In genomic region chr9:16309350-16310271, GRCh38 we compare ENCODE assay signal across 1 cellular context.
TF ChIP-seq lines count a peak whose summit lies in the region.

No MANE protein-coding gene starts in this region.

TF ChIP-seq in HepG2, 621 proteins besides CTCF, POLR2A, EP300 and RAD21 (continued from another document):
- TF ChIP-seq ZSCAN5A (CRISPR knock-in tag; IDR thresholded peaks at IDR 0.05; ENCODE audit: borderline replicate concordance) (no peak), ZNF543 (CRISPR knock-in tag; IDR thresholded peaks at IDR 0.05) (no peak), JUND (CRISPR knock-in tag; IDR thresholded peaks at IDR 0.05) (no peak), KLF13 (CRISPR knock-in tag; IDR thresholded peaks at IDR 0.05) (no peak), HINFP (CRISPR knock-in tag; IDR thresholded peaks at IDR 0.05; ENCODE audit: low read depth) (no peak), SCMH1 (CRISPR knock-in tag; IDR thresholded peaks at IDR 0.05; ENCODE audit: borderline replicate concordance) (no peak), ZNF264 (CRISPR knock-in tag; IDR thresholded peaks at IDR 0.05) (no peak), ARNT (IDR thresholded peaks at IDR 0.05) (no peak), CAMTA2 (CRISPR knock-in tag; IDR thresholded peaks at IDR 0.05; ENCODE audit: borderline replicate concordance) (no peak), ZNF598 (CRISPR knock-in tag; IDR thresholded peaks at IDR 0.05; ENCODE audit: borderline replicate concordance) (no peak), RORA (CRISPR knock-in tag; IDR thresholded peaks at IDR 0.05) (no peak), GATA4 (IDR thresholded peaks at IDR 0.05; ENCODE audit: borderline replicate concordance, low read depth) (no peak), ATF3 (CRISPR knock-in tag; IDR thresholded peaks at IDR 0.05) (no peak), CBX5 (CRISPR knock-in tag; IDR thresholded peaks at IDR 0.05; ENCODE audit: borderline replicate concordance) (no peak), XRCC5 (optimal IDR thresholded peaks at IDR 0.05; ENCODE audit: low read length) (no peak), ZNF230 (CRISPR knock-in tag; IDR thresholded peaks at IDR 0.05) (no peak)
TF ChIP-seq in HepG2: peak in this region for 0.
